Comparison of ENCODE assay signal across 25 cellular contexts in genomic region chr6:168219804-168220203, GRCh38.
DNase-seq lines count a peak whose midpoint lies in the region; ATAC-seq and TF ChIP-seq lines count a peak whose summit lies in the region.
"Had no signal": no experiment of that assay in that cellular context is flagged by ENCODE, and none has a peak within 500 bp of the region (broad histone marks: within the 10 kb centered on the region; RNA-seq: fewer than 3 reads in every experiment).

No MANE protein-coding gene starts in this region.

- H3K9me3 Mint-ChIP-seq in stimulated activated effector memory CD8-positive, alpha-beta T cell treated with anti-CD3 and anti-CD28 coated beads, Interleukin-12 subunit alpha, Interleukin-12 subunit beta, amount 100 ng/mL, for 72 hours = no peaks in the 10 kb centered on the region
- H3K9me3 Mint-ChIP-seq: H9 had no signal

- H3K36me3 Mint-ChIP-seq in stimulated activated effector memory CD8-positive, alpha-beta T cell treated with anti-CD3 and anti-CD28 coated beads, Interleukin-12 subunit alpha, Interleukin-12 subunit beta, amount 100 ng/mL, for 72 hours = no peaks in the 10 kb centered on the region

- H3K4me3 ChIP-seq in right atrium auricular region (no peak overlapping the region), left ventricle myocardium inferior (no peak overlapping the region), suprapubic skin (no peak overlapping the region)
- H3K4me3 ChIP-seq: GM23338, MG63 had no signal

- no peak overlapping the region for H3K4me3 Mint-ChIP-seq in stimulated activated effector memory CD8-positive, alpha-beta T cell treated with anti-CD3 and anti-CD28 coated beads, Interleukin-12 subunit alpha, Interleukin-12 subunit beta, amount 100 ng/mL, for 72 hours
- H3K4me3 Mint-ChIP-seq: GM23338, H9 had no signal

- H3K27me3 ChIP-seq in right atrium auricular region (no peaks in the 10 kb centered on the region), left ventricle myocardium inferior (ENCODE audit: low read depth) (peaks cover 90% of the 10 kb centered on the region), suprapubic skin (no peaks in the 10 kb centered on the region)
- H3K27me3 ChIP-seq: MG63 had no signal

- H3K4me1 ChIP-seq in right atrium auricular region = peaks cover 0 to 8% of the 10 kb centered on the region in 2 donors
- peaks cover 11% of the 10 kb centered on the region for H3K4me1 ChIP-seq in left ventricle myocardium inferior
- H3K4me1 ChIP-seq in suprapubic skin = no peaks in the 10 kb centered on the region

- peaks cover 7% of the 10 kb centered on the region for H3K4me1 Mint-ChIP-seq in stimulated activated effector memory CD8-positive, alpha-beta T cell treated with anti-CD3 and anti-CD28 coated beads, Interleukin-12 subunit alpha, Interleukin-12 subunit beta, amount 100 ng/mL, for 72 hours

- H3K9me3 ChIP-seq in right atrium auricular region (no peaks in the 10 kb centered on the region), left ventricle myocardium inferior (replicated peaks) (no peaks in the 10 kb centered on the region), suprapubic skin (no peaks in the 10 kb centered on the region)
- H3K9me3 ChIP-seq: MG63 had no signal

- no peaks in the 10 kb centered on the region for H3K36me3 ChIP-seq in right atrium auricular region
- H3K36me3 ChIP-seq in left ventricle myocardium inferior = no peaks in the 10 kb centered on the region
- H3K36me3 ChIP-seq in suprapubic skin = no peaks in the 10 kb centered on the region
- H3K36me3 ChIP-seq: MG63 had no signal

- 82% methylated on average over 9 of the region's 10 CpGs for WGBS in suprapubic skin

- intact Hi-C loops in Right ventricle myocardium superior (cut with DNase I) (no loop called here), left ventricle myocardium inferior (cut with micrococcal nuclease) (no loop called here)

- TF ChIP-seq EP300 in suprapubic skin (IDR thresholded peaks at IDR 0.05) = no peak

- no peak overlapping the region for H3K27ac Mint-ChIP-seq in stimulated activated effector memory CD8-positive, alpha-beta T cell treated with anti-CD3 and anti-CD28 coated beads, Interleukin-12 subunit alpha, Interleukin-12 subunit beta, amount 100 ng/mL, for 72 hours
- H3K27ac Mint-ChIP-seq: GM23338 had no signal

- H3K27ac ChIP-seq in right atrium auricular region (peak overlapping the region in 1 of 2 donors; percentile 59), left ventricle myocardium inferior (replicated peaks) (peak overlapping the region; percentile 73), suprapubic skin (peak overlapping the region; percentile 28)

- no peak for DNase-seq in Right ventricle myocardium superior
- DNase-seq in right atrium auricular region (ENCODE audit: low spot score) = no peak
- DNase-seq in left ventricle myocardium inferior = peak; percentile 22
- DNase-seq in suprapubic skin (ENCODE audit: low spot score in 2 of 2) = no peak
- no peak for DNase-seq in stimulated activated effector memory CD8-positive, alpha-beta T cell treated with anti-CD3 and anti-CD28 coated beads, Interleukin-12 subunit alpha, Interleukin-12 subunit beta, amount 100 ng/mL, for 72 hours (ENCODE audit: low spot score in 2 of 2)
- DNase-seq: 8988T; Calu3; DMS79 treated with DMSO at 0.1 percent for 48 hours; GF-D8; H9; KBM-7; MG63; NCI-H1105 treated with DMSO at 0.1 percent for 48 hours; NCI-H146; NCI-H1930; NCI-H2107; NCI-H446; NCI-H524 treated with DMSO at 0.1 percent for 48 hours; NCI-H82; NK-92 treated with Interleukin-12 subunit alpha and Interleukin-12 subunit beta, amount 100 ng/mL, for 24 hours; RPMI8226; SHP77 treated with DMSO at 0.1 percent for 48 hours had no signal

- TF ChIP-seq CTCF in right atrium auricular region (IDR thresholded peaks at IDR 0.05) (no peak), left ventricle myocardium inferior (IDR thresholded peaks at IDR 0.05; ENCODE audit: borderline replicate concordance) (no peak), suprapubic skin (IDR thresholded peaks at IDR 0.05) (no peak)

- peak; percentile 27 for ATAC-seq in Right ventricle myocardium superior (ENCODE audit: poor library complexity)
- no peak for ATAC-seq in stimulated activated effector memory CD8-positive, alpha-beta T cell treated with anti-CD3 and anti-CD28 coated beads, Interleukin-12 subunit alpha, Interleukin-12 subunit beta, amount 100 ng/mL, for 72 hours
- no peak for ATAC-seq in GM19452 (IDR thresholded peaks at IDR 0.05; ENCODE audit: unreplicated experiment)
- no peak for ATAC-seq in HG03159 (IDR thresholded peaks at IDR 0.05; ENCODE audit: unreplicated experiment)
- ATAC-seq: GM23338 had no signal

- no peak for TF ChIP-seq POLR2A in suprapubic skin (IDR thresholded peaks at IDR 0.05)
